15 cellular contexts compared by ENCODE assay signal in genomic region chr13:76812206-76812882, GRCh38.
DNase-seq lines count a peak whose midpoint lies in the region; ATAC-seq, FAIRE-seq and TF ChIP-seq lines count a peak whose summit lies in the region.
"Had no signal": no experiment of that assay in that cellular context is flagged by ENCODE, and none has a peak within 500 bp of the region (broad histone marks: within the 10 kb centered on the region; RNA-seq: fewer than 3 reads in every experiment).

No MANE protein-coding gene starts in this region.

- no peak overlapping the region for H3K27ac Mint-ChIP-seq in GM23338
- H3K27ac Mint-ChIP-seq: activated CD8-positive, alpha-beta T cell treated with anti-CD3 and anti-CD28 coated beads, Interleukin-2, amount 10 ng/mL, durations not matched to agents 7 days and 5 days; activated naive CD4-positive, alpha-beta T cell treated with anti-CD3 and anti-CD28 coated beads for 36 hours; progenitor cell of endocrine pancreas; T-helper 1 cell treated with Interleukin-12 subunit alpha and Interleukin-12 subunit beta and Interleukin-4 antibody, amounts not matched to agents 30 μg/mL and 1 μg/mL, for 36 hours had no signal

- no peak overlapping the region for H2AFZ ChIP-seq in GM23338

- H3K79me2 ChIP-seq in GM23338 (replicated peaks; ENCODE audit: insufficient read depth) = no peaks in the 10 kb centered on the region

- H3K9me3 ChIP-seq in lung (ENCODE audit: control insufficient read depth in 2 of 2, insufficient read depth in 1 of 2, low read length in 1 of 2) (no peaks in the 10 kb centered on the region), upper lobe of left lung (no peaks in the 10 kb centered on the region)

- H3K4me3 Mint-ChIP-seq in GM23338 = no peak overlapping the region
- H3K4me3 Mint-ChIP-seq: activated CD8-positive, alpha-beta T cell treated with anti-CD3 and anti-CD28 coated beads, Interleukin-2, amount 10 ng/mL, durations not matched to agents 7 days and 5 days; activated naive CD4-positive, alpha-beta T cell treated with anti-CD3 and anti-CD28 coated beads for 36 hours; T-helper 1 cell treated with Interleukin-12 subunit alpha and Interleukin-12 subunit beta and Interleukin-4 antibody, amounts not matched to agents 30 μg/mL and 1 μg/mL, for 36 hours had no signal

- no peak overlapping the region for H3K4me3 ChIP-seq in lung
- H3K4me3 ChIP-seq in upper lobe of left lung = no peak overlapping the region
- H3K4me3 ChIP-seq in GM23338 = no peak overlapping the region

- no peaks in the 10 kb centered on the region for H3K36me3 Mint-ChIP-seq in GM23338 (ENCODE audit: low read depth)

- peaks cover 5% of the 10 kb centered on the region for H3K9me3 Mint-ChIP-seq in GM23338

- H3K27ac ChIP-seq in lung (ENCODE audit: low read depth in 1 of 2, low read length in 1 of 2) (peak overlapping the region in 1 of 2 donors; percentile 20), upper lobe of left lung (no peak overlapping the region), GM23338 (ENCODE audit: low read depth) (no peak overlapping the region)
- H3K27ac ChIP-seq: foreskin keratinocyte had no signal

- TF ChIP-seq CTCF in lung (IDR thresholded peaks at IDR 0.05; ENCODE audit: control extremely low read depth, extremely low read depth) (no peak), upper lobe of left lung (IDR thresholded peaks at IDR 0.05) (no peak), GM23338 (conservative IDR thresholded peaks at IDR 0.05; ENCODE audit: low read depth in 2 of 2) (no peak)

- FAIRE-seq in endometrium (lab: Jason Lieb, UNC) = peak; percentile 59

- H3K36me3 ChIP-seq in lung (ENCODE audit: control insufficient read depth in 2 of 2, insufficient read depth in 2 of 2, low read length in 2 of 2) (no peaks in the 10 kb centered on the region), upper lobe of left lung (no peaks in the 10 kb centered on the region), GM23338 (ENCODE audit: insufficient read depth) (no peaks in the 10 kb centered on the region)

- H3K9me2 ChIP-seq in GM23338 (ENCODE audit: insufficient read depth) = peaks cover 5% of the 10 kb centered on the region; the same call in 1 of the 2 replicates

- peak; percentile 6 for ATAC-seq in lung (ENCODE audit: insufficient read depth, low FRiP score)
- peak; percentile 32 to 90 for ATAC-seq in upper lobe of left lung (ENCODE audit: low FRiP score in 2 of 2)
- ATAC-seq in GM23338 = no peak
- ATAC-seq: activated CD8-positive, alpha-beta T cell treated with anti-CD3 and anti-CD28 coated beads, Interleukin-2, amount 10 ng/mL, durations not matched to agents 7 days and 5 days; foreskin keratinocyte had no signal

- no peaks in the 10 kb centered on the region for H3F3A ChIP-seq in GM23338 (replicated peaks; ENCODE audit: low read depth)

- H4K20me1 ChIP-seq in GM23338 (replicated peaks; ENCODE audit: insufficient read depth) = no peaks in the 10 kb centered on the region

- 78 to 91% methylated on average over 3 of the region's 3 CpGs for WGBS in lung, 2 donors
- WGBS in upper lobe of left lung, 2 donors = 71 to 84% methylated on average over 3 of the region's 3 CpGs

- H3K4me1 ChIP-seq in lung (ENCODE audit: control insufficient read depth in 2 of 2, insufficient read depth in 2 of 2, low read length in 2 of 2) (peaks cover 4 to 5% of the 10 kb centered on the region in 2 donors), upper lobe of left lung (peaks cover 0 to 18% (median 8%) of the 10 kb centered on the region in 4 donors), GM23338 (ENCODE audit: insufficient read depth) (no peaks in the 10 kb centered on the region)
- H3K4me1 ChIP-seq: foreskin keratinocyte had no signal

- H3K4me2 ChIP-seq in GM23338 = no peak overlapping the region

- TF ChIP-seq POLR2A in upper lobe of left lung (IDR thresholded peaks at IDR 0.05) = no peak

- no peaks in the 10 kb centered on the region for H3K27me3 Mint-ChIP-seq in GM23338 (ENCODE audit: insufficient read depth, low read depth, poor library complexity)

- no peaks in the 10 kb centered on the region for H3K4me1 Mint-ChIP-seq in GM23338

- H3K27me3 ChIP-seq in lung (ENCODE audit: control insufficient read depth, insufficient read depth) = no peaks in the 10 kb centered on the region
- no peaks in the 10 kb centered on the region for H3K27me3 ChIP-seq in upper lobe of left lung
- H3K27me3 ChIP-seq in GM23338 (ENCODE audit: insufficient read depth) = no peaks in the 10 kb centered on the region

- peak; percentile 89 for DNase-seq in NCI-H2171 (lab: John Stamatoyannopoulos, UW)
- no peak for DNase-seq in lung (ENCODE audit: low spot score)
- no peak for DNase-seq in upper lobe of left lung
- no peak for DNase-seq in AG08396 (ENCODE audit: low spot score)
- no peak for DNase-seq in AML-193 (lab: John Stamatoyannopoulos, UW)
- DNase-seq in GM23338 (ENCODE audit: low spot score) = no peak
- DNase-seq: activated CD8-positive, alpha-beta T cell treated with anti-CD3 and anti-CD28 coated beads, Interleukin-2, amount 10 ng/mL, durations not matched to agents 7 days and 5 days; activated naive CD4-positive, alpha-beta T cell treated with anti-CD3 and anti-CD28 coated beads for 36 hours; DND-41; foreskin keratinocyte; IMR-90; NCI-H146 had no signal

- no peak for TF ChIP-seq EP300 in upper lobe of left lung (IDR thresholded peaks at IDR 0.05)

TF ChIP-seq in GM23338, 12 proteins besides CTCF, POLR2A, EP300 and RAD21 (continues in another document):
- TF ChIP-seq JUNB (IDR thresholded peaks at IDR 0.05; ENCODE audit: unreplicated experiment) (no peak), POLR2AphosphoS5 (IDR thresholded peaks at IDR 0.05; ENCODE audit: low read depth) (no peak), EZH2 (IDR thresholded peaks at IDR 0.05; ENCODE audit: low read depth, unreplicated experiment) (no peak), REST (IDR thresholded peaks at IDR 0.05; ENCODE audit: unreplicated experiment) (no peak), CREB1 (CRISPR knock-in tag; IDR thresholded peaks at IDR 0.05; ENCODE audit: low read depth) (no peak), STAT1 (IDR thresholded peaks at IDR 0.05; ENCODE audit: unreplicated experiment) (no peak)
